8 cellular contexts compared by ENCODE assay signal in the genomic region with DNA sequence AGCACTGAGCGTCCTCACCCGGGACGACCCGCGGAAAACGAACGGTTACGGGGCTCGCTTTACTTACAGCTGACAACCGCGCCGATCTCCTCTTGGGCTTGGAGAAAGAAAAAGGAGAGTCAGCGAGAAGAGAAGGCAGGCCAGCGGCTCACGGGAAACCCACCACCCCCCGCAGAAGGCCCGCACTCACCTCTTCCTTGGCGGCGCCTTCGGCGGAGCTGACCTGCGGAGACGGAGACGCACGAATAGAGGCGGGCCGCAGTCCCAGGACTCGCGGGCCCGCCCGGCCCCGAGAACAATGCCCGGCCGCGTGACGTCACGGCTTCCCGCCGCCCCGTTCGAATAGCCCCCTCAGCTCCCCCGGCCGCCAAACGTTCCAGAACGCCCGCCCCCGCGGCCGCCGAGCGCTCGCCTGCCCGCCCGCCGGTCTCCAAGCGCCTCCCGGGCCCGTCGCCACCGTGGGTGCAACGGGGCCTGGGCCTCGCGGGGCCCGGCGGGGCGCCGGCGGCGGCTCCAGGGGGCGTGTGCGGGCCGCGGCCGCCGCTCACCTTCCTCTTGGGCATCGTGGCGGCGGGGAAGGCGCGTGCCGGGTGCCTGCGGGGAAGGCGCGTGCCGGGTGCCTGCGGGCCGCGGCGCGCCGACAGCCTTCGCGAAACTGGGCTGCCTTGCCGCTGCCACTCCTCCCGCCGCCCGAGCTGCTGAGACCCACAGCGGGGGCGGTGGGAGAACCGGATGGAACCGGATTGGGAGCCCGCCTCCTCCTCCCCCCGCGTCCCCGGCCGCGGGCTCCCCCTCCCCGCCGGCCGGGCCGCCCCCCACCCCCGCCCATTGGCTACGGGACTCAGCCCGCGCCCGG. TPM values are rescaled to one million over a fixed set of nuclear protein-coding genes. Genes with fewer than 3 reads are reported as not detected.
DNase-seq lines count a peak whose midpoint lies in the region; ATAC-seq, FAIRE-seq and TF ChIP-seq lines count a peak whose summit lies in the region.

A gene with protein sequence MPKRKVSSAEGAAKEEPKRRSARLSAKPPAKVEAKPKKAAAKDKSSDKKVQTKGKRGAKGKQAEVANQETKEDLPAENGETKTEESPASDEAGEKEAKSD (minus strand): TSS at position 734 of the 856 bp plus-strand sequence. CDS start 171 bp downstream, at position 563.

- H3K4me3 ChIP-seq in choroid plexus epithelial cell (ENCODE audit: low read depth, low read length) = peak within 1 kb of the TSS; percentile 88

- DNase-seq in Ammon's horn (ENCODE audit: low spot score) (peak; percentile 83), GM19239 (ENCODE audit: insufficient read length, low spot score) (peak; percentile 43), NCI-H524 (lab: John Stamatoyannopoulos, UW) (peak; percentile 97), choroid plexus epithelial cell (ENCODE audit: low read depth) (peak; percentile 93), left kidney (ENCODE audit: low read depth, low spot score) (peak; percentile 97)
- DNase-seq in activated CD4-positive, alpha-beta T cell treated with anti-CD3 and anti-CD28 coated beads for 36 hours = peak; percentile 95
- peak; percentile 91 to 94 for DNase-seq in stimulated activated CD4-positive, alpha-beta T cell treated with anti-CD3 and anti-CD28 coated beads, Interleukin-2, amount 100 ng/mL, for 24 hours

- H3K9me3 Mint-ChIP-seq in activated CD4-positive, alpha-beta T cell treated with anti-CD3 and anti-CD28 coated beads for 36 hours (ENCODE audit: low read depth) = no peaks in the 10 kb centered on the region

- H3K27ac Mint-ChIP-seq in activated CD4-positive, alpha-beta T cell treated with anti-CD3 and anti-CD28 coated beads for 36 hours = peak within 1 kb of the TSS; percentile 100

- no peak for TF ChIP-seq CTCF in choroid plexus epithelial cell (conservative IDR thresholded peaks at IDR 0.05; ENCODE audit: low read depth, low read length)

- peaks cover 36% of the 10 kb centered on the region for H3K36me3 Mint-ChIP-seq in activated CD4-positive, alpha-beta T cell treated with anti-CD3 and anti-CD28 coated beads for 36 hours (ENCODE audit: low read depth)

- peak; percentile 46 for ATAC-seq in HG03442 (IDR thresholded peaks at IDR 0.05; ENCODE audit: unreplicated experiment)
- peak; percentile 22 for ATAC-seq in activated CD4-positive, alpha-beta T cell treated with anti-CD3 and anti-CD28 coated beads for 36 hours

- intact Hi-C loops in activated CD4-positive, alpha-beta T cell treated with anti-CD3 and anti-CD28 coated beads for 36 hours (cut with DNase I, micrococcal nuclease) = loop anchor here (1.0 to 5.0 kb wide), 9 partner anchors 32 to 1981 kb away; partner anchors contain the start of genes PSMG1 (in 2 of the 2), BRWD1 (in 1 of the 2), DYRK1A (in 1 of the 2) and ETS2 (in 1 of the 2)

- peaks cover 36% of the 10 kb centered on the region for H3K4me1 Mint-ChIP-seq in activated CD4-positive, alpha-beta T cell treated with anti-CD3 and anti-CD28 coated beads for 36 hours

- CTCF ChIA-PET in activated CD4-positive, alpha-beta T cell treated with anti-CD3 and anti-CD28 coated beads for 36 hours (lab: Charles Lee) = interaction anchor here (0.6 to 4.5 kb wide), 4 partner anchors 36 to 57 kb away, joined by 3 to 18 read pairs (median 4); no protein-coding TSS in a partner anchor

- POLR2A ChIA-PET in activated CD4-positive, alpha-beta T cell treated with anti-CD3 and anti-CD28 coated beads for 36 hours (lab: Charles Lee) = interaction anchor here (0.5 to 2.9 kb wide), 14 partner anchors 10 to 242 kb away, joined by 3 to 19 read pairs (median 4); partner anchors contain the start of genes BRWD1 and PSMG1

- H3K27me3 Mint-ChIP-seq in activated CD4-positive, alpha-beta T cell treated with anti-CD3 and anti-CD28 coated beads for 36 hours = no peaks in the 10 kb centered on the region

- H3K4me3 Mint-ChIP-seq in activated CD4-positive, alpha-beta T cell treated with anti-CD3 and anti-CD28 coated beads for 36 hours = peak within 1 kb of the TSS; percentile 92

- FAIRE-seq in GM19239 (lab: Jason Lieb, UNC) = no peak

RNA-seq across cellular contexts. Expression of the gene that starts here (rescaled TPM):
- 100 to 1,000 TPM; 335 to 419 TPM for total RNA-seq in activated CD4-positive, alpha-beta T cell treated with anti-CD3 and anti-CD28 coated beads for 36 hours

Comparison
In these comparisons a context has a peak if more than half of its experiments do, and no peak if none do; other contexts are left out.
1. Peak in every context shown above with its lines: DNase-seq, ATAC-seq and H3K4me3 ChIP-seq.
2. DNase-seq: peak in every context shown above with its lines; median percentile 97 in NCI-H524; 97 in left kidney; 95 in activated CD4-positive, alpha-beta T cell treated with anti-CD3 and anti-CD28 coated beads for 36 hours; 93 in choroid plexus epithelial cell; 92 in stimulated activated CD4-positive, alpha-beta T cell treated with anti-CD3 and anti-CD28 coated beads, Interleukin-2, amount 100 ng/mL, for 24 hours; 83 in Ammon's horn; 43 in GM19239.